In the genomic region with DNA sequence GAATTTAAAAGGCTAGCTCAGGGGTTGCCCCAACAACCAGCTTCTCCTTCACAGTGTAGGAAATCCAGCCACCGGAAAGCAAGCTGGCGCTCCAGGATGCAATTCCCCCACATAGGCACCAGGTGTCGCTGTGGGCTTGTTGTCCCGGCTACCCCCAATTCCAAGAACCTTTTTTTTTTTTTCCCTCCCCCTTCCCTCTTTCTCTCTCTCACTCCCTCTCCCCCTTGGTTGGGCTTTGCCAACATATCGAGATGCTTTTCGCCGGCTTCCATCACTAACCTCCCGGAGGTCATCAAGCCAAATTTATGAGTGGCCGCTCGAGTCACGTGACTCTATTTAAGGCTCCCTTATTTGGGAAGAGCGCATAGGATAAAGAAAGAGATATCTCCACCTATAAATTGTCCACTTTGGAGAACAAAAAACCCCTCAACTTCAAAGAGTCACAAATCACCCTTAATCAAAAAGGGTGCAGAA, we compare ENCODE assay signal across 8 cellular contexts. TPM values are rescaled to one million over a fixed set of nuclear protein-coding genes. Genes with fewer than 3 reads are reported as not detected.
A peak's percentile ranks its signal among the peaks of the same experiment; 100 is the strongest.
DNase-seq lines count a peak whose midpoint lies in the region; ATAC-seq, FAIRE-seq and TF ChIP-seq lines count a peak whose summit lies in the region.

A gene (plus strand): TSS at position 424 of the 474 bp plus-strand sequence. CDS start 73 bp downstream, outside the sequence.

- CTCF ChIA-PET in AG04450 (lab: Charles Lee): interaction anchor here (0.7 to 2.5 kb wide), 13 partner anchors 24 to 786 kb away, joined by 3 to 11 read pairs (median 4); a partner anchor contains a TSS
- CTCF ChIA-PET in activated CD4-positive, alpha-beta T cell treated with anti-CD3 and anti-CD28 coated beads, Interleukin-2, amount 10 ng/mL, durations not matched to agents 7 days and 5 days (lab: Charles Lee): interaction anchor here (0.6 to 3.2 kb wide), 40 partner anchors 8 to 530 kb away, joined by 3 to 29 read pairs (median 4); a partner anchor contains a TSS

- H3K27ac ChIP-seq in AG04450 (ENCODE audit: low read depth, low read length): no peak within 1 kb of the TSS

- FAIRE-seq in GM19239 (lab: Jason Lieb, UNC): peak; percentile 88

- DNase-seq in AG04450 (ENCODE audit: low read depth, low spot score) (no peak), GM19239 (ENCODE audit: insufficient read length, low spot score) (peak; percentile 85), NCI-H446 treated with DMSO at 0.1 percent for 48 hours (lab: John Stamatoyannopoulos, UW) (peak; percentile 86), mucosa of gallbladder (ENCODE audit: low spot score) (peak; percentile 64)
- DNase-seq in activated CD4-positive, alpha-beta T cell treated with anti-CD3 and anti-CD28 coated beads, Interleukin-2, amount 10 ng/mL, durations not matched to agents 7 days and 5 days: peak; percentile 67
- DNase-seq in effector memory CD8-positive, alpha-beta T cell: peak; percentile 63 to 73 (median 65)
- DNase-seq in stimulated activated effector memory CD8-positive, alpha-beta T cell treated with anti-CD3 and anti-CD28 coated beads, Interleukin-12 subunit alpha, Interleukin-12 subunit beta, amount 100 ng/mL, for 72 hours (ENCODE audit: low spot score in 2 of 2): peak; percentile 55 to 83

- peaks cover 27% of the 10 kb centered on the region for H3K4me1 Mint-ChIP-seq in activated CD4-positive, alpha-beta T cell treated with anti-CD3 and anti-CD28 coated beads, Interleukin-2, amount 10 ng/mL, durations not matched to agents 7 days and 5 days
- peaks cover 17 to 23% of the 10 kb centered on the region in 2 donors for H3K4me1 Mint-ChIP-seq in effector memory CD8-positive, alpha-beta T cell (ENCODE audit: low read depth in 2 of 2)
- peaks cover 16% of the 10 kb centered on the region for H3K4me1 Mint-ChIP-seq in stimulated activated effector memory CD8-positive, alpha-beta T cell treated with anti-CD3 and anti-CD28 coated beads, Interleukin-12 subunit alpha, Interleukin-12 subunit beta, amount 100 ng/mL, for 72 hours

- peaks cover 85% of the 10 kb centered on the region for H3K27me3 ChIP-seq in AG04450 (ENCODE audit: control insufficient read depth, insufficient read depth, low read length)

- TF ChIP-seq CTCF in AG04450 (IDR thresholded peaks at IDR 0.05; ENCODE audit: low read depth, low read length): peak; percentile 75

- no peaks in the 10 kb centered on the region for H3K36me3 Mint-ChIP-seq in activated CD4-positive, alpha-beta T cell treated with anti-CD3 and anti-CD28 coated beads, Interleukin-2, amount 10 ng/mL, durations not matched to agents 7 days and 5 days (ENCODE audit: low read depth)
- H3K36me3 Mint-ChIP-seq in effector memory CD8-positive, alpha-beta T cell (ENCODE audit: insufficient read depth): peaks cover 22% of the 10 kb centered on the region
- H3K36me3 Mint-ChIP-seq in stimulated activated effector memory CD8-positive, alpha-beta T cell treated with anti-CD3 and anti-CD28 coated beads, Interleukin-12 subunit alpha, Interleukin-12 subunit beta, amount 100 ng/mL, for 72 hours: no peaks in the 10 kb centered on the region

- ATAC-seq in effector memory CD8-positive, alpha-beta T cell (replicated peaks): peak; percentile 56
- peak; percentile 29 for ATAC-seq in stimulated activated effector memory CD8-positive, alpha-beta T cell treated with anti-CD3 and anti-CD28 coated beads, Interleukin-12 subunit alpha, Interleukin-12 subunit beta, amount 100 ng/mL, for 72 hours
- ATAC-seq in HG02970 (IDR thresholded peaks at IDR 0.05; ENCODE audit: low FRiP score, unreplicated experiment): no peak

- POLR2A ChIA-PET in AG04450 (lab: Yijun Ruan, JAX): no interaction called here
- POLR2A ChIA-PET in activated CD4-positive, alpha-beta T cell treated with anti-CD3 and anti-CD28 coated beads, Interleukin-2, amount 10 ng/mL, durations not matched to agents 7 days and 5 days (lab: Charles Lee): interaction anchor here (1.4 kb wide), 1 partner anchor 159 kb away, joined by 7 read pairs; no protein-coding TSS in a partner anchor

- peak within 1 kb of the TSS; percentile 28 for H3K27ac Mint-ChIP-seq in activated CD4-positive, alpha-beta T cell treated with anti-CD3 and anti-CD28 coated beads, Interleukin-2, amount 10 ng/mL, durations not matched to agents 7 days and 5 days
- no peak within 1 kb of the TSS for H3K27ac Mint-ChIP-seq in effector memory CD8-positive, alpha-beta T cell
- H3K27ac Mint-ChIP-seq in stimulated activated effector memory CD8-positive, alpha-beta T cell treated with anti-CD3 and anti-CD28 coated beads, Interleukin-12 subunit alpha, Interleukin-12 subunit beta, amount 100 ng/mL, for 72 hours: no peak within 1 kb of the TSS

- H3K4me3 ChIP-seq in AG04450 (ENCODE audit: low read depth, low read length): no peak within 1 kb of the TSS

- H3K4me3 Mint-ChIP-seq in activated CD4-positive, alpha-beta T cell treated with anti-CD3 and anti-CD28 coated beads, Interleukin-2, amount 10 ng/mL, durations not matched to agents 7 days and 5 days: peak within 1 kb of the TSS; percentile 32
- H3K4me3 Mint-ChIP-seq in effector memory CD8-positive, alpha-beta T cell: peak within 1 kb of the TSS; percentile 77 to 81
- peak within 1 kb of the TSS; percentile 71 for H3K4me3 Mint-ChIP-seq in stimulated activated effector memory CD8-positive, alpha-beta T cell treated with anti-CD3 and anti-CD28 coated beads, Interleukin-12 subunit alpha, Interleukin-12 subunit beta, amount 100 ng/mL, for 72 hours

- H3K9me3 ChIP-seq in AG04450 (ENCODE audit: control insufficient read depth, insufficient read depth, low read length): peaks cover 21% of the 10 kb centered on the region

- no peaks in the 10 kb centered on the region for H3K9me3 Mint-ChIP-seq in activated CD4-positive, alpha-beta T cell treated with anti-CD3 and anti-CD28 coated beads, Interleukin-2, amount 10 ng/mL, durations not matched to agents 7 days and 5 days
- H3K9me3 Mint-ChIP-seq in effector memory CD8-positive, alpha-beta T cell: no peaks in the 10 kb centered on the region
- H3K9me3 Mint-ChIP-seq in stimulated activated effector memory CD8-positive, alpha-beta T cell treated with anti-CD3 and anti-CD28 coated beads, Interleukin-12 subunit alpha, Interleukin-12 subunit beta, amount 100 ng/mL, for 72 hours: no peaks in the 10 kb centered on the region

- H3K27me3 Mint-ChIP-seq in activated CD4-positive, alpha-beta T cell treated with anti-CD3 and anti-CD28 coated beads, Interleukin-2, amount 10 ng/mL, durations not matched to agents 7 days and 5 days: peaks cover 86% of the 10 kb centered on the region
- peaks cover 73 to 100% of the 10 kb centered on the region in 2 donors for H3K27me3 Mint-ChIP-seq in effector memory CD8-positive, alpha-beta T cell

RNA-seq across cellular contexts. Expression of the gene that starts here (rescaled TPM):
- not detected in 2 replicates for polyA plus RNA-seq in AG04450 (2011; rRNA removed)
- polyA minus RNA-seq in AG04450 (2011; rRNA and poly(A)+ RNA removed): not detected in 2 replicates
- not detected for total RNA-seq in activated CD4-positive, alpha-beta T cell treated with anti-CD3 and anti-CD28 coated beads, Interleukin-2, amount 10 ng/mL, durations not matched to agents 7 days and 5 days
- not detected for total RNA-seq in mucosa of gallbladder

Comparison
In these comparisons a context has a peak if more than half of its experiments do, and no peak if none do; other contexts are left out.
1. Peak in DNase-seq in activated CD4-positive, alpha-beta T cell treated with anti-CD3 and anti-CD28 coated beads, Interleukin-2, amount 10 ng/mL, durations not matched to agents 7 days and 5 days; RNA of the gene not detected or under 1 TPM.
2. Peak in DNase-seq in mucosa of gallbladder; RNA of the gene not detected or under 1 TPM.